In genomic region chr2:113264713-113265403, GRCh38 we compare ENCODE assay signal across 18 cellular contexts. TPM values are rescaled to one million over a fixed set of nuclear protein-coding genes. Genes with fewer than 3 reads are reported as not detected.
DNase-seq lines count a peak whose midpoint lies in the region; ATAC-seq, FAIRE-seq and TF ChIP-seq lines count a peak whose summit lies in the region.
"Had no signal": no experiment of that assay in that cellular context is flagged by ENCODE, and none has a peak within 500 bp of the region (broad histone marks: within the 10 kb centered on the region; RNA-seq: fewer than 3 reads in every experiment).

No MANE protein-coding gene starts in this region.

- H3K27me3 ChIP-seq in body of pancreas: no peaks in the 10 kb centered on the region

- H3K36me3 ChIP-seq in body of pancreas (replicated peaks in 1 of 2; ENCODE audit: insufficient read depth in 1 of 2, low read depth in 2 of 2) (no peaks in the 10 kb centered on the region), kidney (ENCODE audit: control insufficient read depth in 1 of 2, insufficient read depth in 2 of 2, low read length in 2 of 2) (peaks cover 9 to 26% of the 10 kb centered on the region in 2 donors)

- H3K9ac ChIP-seq in kidney (ENCODE audit: low read length in 2 of 2): peak overlapping the region in 1 of 2 donors; percentile 36

- no peak for DNase-seq in body of pancreas
- DNase-seq in kidney: no peak
- DNase-seq in nephron progenitor cell: no peak
- no peak for DNase-seq in stimulated activated naive B cell treated with anti-CD40 and anti-IgM and Interleukin-4, amounts not matched to agents 10 μg/mL and 1 μg/mL and 100 μg/mL, for 72 hours
- no peak for DNase-seq in DMS153 treated with DMSO at 0.1 percent for 48 hours (lab: John Stamatoyannopoulos, UW; ENCODE audit: unreplicated experiment)
- no peak for DNase-seq in activated effector memory CD4-positive, alpha-beta T cell treated with anti-CD3 and anti-CD28 coated beads, Interleukin-2, amount 50 U/mL, for 16 hours
- DNase-seq: C1 segment of cervical spinal cord; Calu3; CD4-positive, alpha-beta memory T cell; COR-L47; DND-41; GOT3 had no signal

- H3K9me3 Mint-ChIP-seq in nephron progenitor cell: no peaks in the 10 kb centered on the region
- H3K9me3 Mint-ChIP-seq in stimulated activated naive B cell treated with anti-CD40 and anti-IgM and Interleukin-4, amounts not matched to agents 10 μg/mL and 1 μg/mL and 100 μg/mL, for 72 hours: no peaks in the 10 kb centered on the region
- H3K9me3 Mint-ChIP-seq: CD4-positive, alpha-beta memory T cell had no signal

- H3K36me3 Mint-ChIP-seq in nephron progenitor cell (ENCODE audit: low read depth): peaks cover 98% of the 10 kb centered on the region
- peaks cover 22 to 26% of the 10 kb centered on the region in 2 donors for H3K36me3 Mint-ChIP-seq in stimulated activated naive B cell treated with anti-CD40 and anti-IgM and Interleukin-4, amounts not matched to agents 10 μg/mL and 1 μg/mL and 100 μg/mL, for 72 hours

- H3K9me3 ChIP-seq in body of pancreas (no peaks in the 10 kb centered on the region), kidney (ENCODE audit: control insufficient read depth in 1 of 2, low read length in 2 of 2) (no peaks in the 10 kb centered on the region)
- H3K9me3 ChIP-seq: HAP-1 had no signal

- H3K27ac ChIP-seq in body of pancreas: peak overlapping the region in 3 of 4 donors; percentile 17 to 58 (median 41)
- peak overlapping the region; percentile 64 to 85 for H3K27ac ChIP-seq in kidney (ENCODE audit: low read depth in 2 of 2, low read length in 2 of 2)

- H3K4me3 Mint-ChIP-seq in nephron progenitor cell: peak overlapping the region; percentile 56
- no peak overlapping the region for H3K4me3 Mint-ChIP-seq in stimulated activated naive B cell treated with anti-CD40 and anti-IgM and Interleukin-4, amounts not matched to agents 10 μg/mL and 1 μg/mL and 100 μg/mL, for 72 hours
- H3K4me3 Mint-ChIP-seq: CD4-positive, alpha-beta memory T cell had no signal

- H3K27ac Mint-ChIP-seq in nephron progenitor cell: peak overlapping the region; percentile 47
- peak overlapping the region; percentile 2 for H3K27ac Mint-ChIP-seq in stimulated activated naive B cell treated with anti-CD40 and anti-IgM and Interleukin-4, amounts not matched to agents 10 μg/mL and 1 μg/mL and 100 μg/mL, for 72 hours
- H3K27ac Mint-ChIP-seq: CD4-positive, alpha-beta memory T cell had no signal

- 53 to 56% methylated on average over 9 of the region's 9 CpGs for WGBS in body of pancreas, 2 donors

- TF ChIP-seq CTCF in body of pancreas (IDR thresholded peaks at IDR 0.05): no peak
- no peak for TF ChIP-seq CTCF in kidney (IDR thresholded peaks at IDR 0.05; ENCODE audit: borderline replicate concordance, extremely low read depth, insufficient read depth)
- TF ChIP-seq CTCF in nephron progenitor cell (IDR thresholded peaks at IDR 0.05): no peak

- H3K4me3 ChIP-seq in body of pancreas (no peak overlapping the region), kidney (ENCODE audit: low read length in 2 of 2) (peak overlapping the region; percentile 13 to 32)
- H3K4me3 ChIP-seq: GM12878, HAP-1 had no signal

- FAIRE-seq in kidney (lab: Jason Lieb, UNC): no peak
- FAIRE-seq: G401.6, GM12878, GM18507, H54 had no signal

- ATAC-seq in body of pancreas: peak; percentile 64
- ATAC-seq in stimulated activated naive B cell treated with anti-CD40 and anti-IgM and Interleukin-4, amounts not matched to agents 10 μg/mL and 1 μg/mL and 100 μg/mL, for 72 hours (replicated peaks): no peak
- no peak for ATAC-seq in GM18502 (IDR thresholded peaks at IDR 0.05; ENCODE audit: poor library complexity, unreplicated experiment)
- ATAC-seq: GM12878 had no signal

- H3K4me1 ChIP-seq in body of pancreas (peaks cover 10% of the 10 kb centered on the region), kidney (ENCODE audit: control insufficient read depth in 1 of 2, insufficient read depth in 1 of 2, low read depth in 1 of 2, low read length in 2 of 2) (peaks cover 69 to 70% of the 10 kb centered on the region in 2 donors)
- H3K4me1 ChIP-seq: HAP-1 had no signal

- no peak for TF ChIP-seq POLR2A in body of pancreas (IDR thresholded peaks at IDR 0.05)

- peaks cover 100% of the 10 kb centered on the region for H3K4me1 Mint-ChIP-seq in nephron progenitor cell
- H3K4me1 Mint-ChIP-seq in stimulated activated naive B cell treated with anti-CD40 and anti-IgM and Interleukin-4, amounts not matched to agents 10 μg/mL and 1 μg/mL and 100 μg/mL, for 72 hours: peaks cover 0 to 2% of the 10 kb centered on the region in 2 donors

- peaks cover 75% of the 10 kb centered on the region for H3K27me3 Mint-ChIP-seq in nephron progenitor cell (ENCODE audit: low read depth, poor library complexity)
- peaks cover 0 to 13% of the 10 kb centered on the region in 2 donors for H3K27me3 Mint-ChIP-seq in stimulated activated naive B cell treated with anti-CD40 and anti-IgM and Interleukin-4, amounts not matched to agents 10 μg/mL and 1 μg/mL and 100 μg/mL, for 72 hours

- intact Hi-C loops in body of pancreas (cut with DNase I): no loop called here
- intact Hi-C loops in kidney (cut with DNase I): no loop called here

RNA-seq across cellular contexts. Expression of gene PAX8, which starts 13.9 kb away (rescaled TPM):
- total RNA-seq in body of pancreas (1 to 10 TPM in 1 of 2 donors, under 1 TPM in 1; 0.52 to 2.3 TPM), kidney (607 TPM)
- polyA plus RNA-seq in kidney (ENCODE audit: insufficient read depth, low read depth, low replicate concordance): 199 TPM

Comparison
In these comparisons a context has a peak if more than half of its experiments do, and no peak if none do; other contexts are left out.
1. H3K4me3 ChIP-seq: peak in kidney (2 of 2); none in body of pancreas (0 of 2).
2. RNA of gene PAX8, which starts 13.9 kb away (total RNA-seq): 607 TPM in kidney (single experiment); 0.52 to 2.3 TPM in body of pancreas; every median in the first group is over 100 times any median in the second.